In the genomic region with DNA sequence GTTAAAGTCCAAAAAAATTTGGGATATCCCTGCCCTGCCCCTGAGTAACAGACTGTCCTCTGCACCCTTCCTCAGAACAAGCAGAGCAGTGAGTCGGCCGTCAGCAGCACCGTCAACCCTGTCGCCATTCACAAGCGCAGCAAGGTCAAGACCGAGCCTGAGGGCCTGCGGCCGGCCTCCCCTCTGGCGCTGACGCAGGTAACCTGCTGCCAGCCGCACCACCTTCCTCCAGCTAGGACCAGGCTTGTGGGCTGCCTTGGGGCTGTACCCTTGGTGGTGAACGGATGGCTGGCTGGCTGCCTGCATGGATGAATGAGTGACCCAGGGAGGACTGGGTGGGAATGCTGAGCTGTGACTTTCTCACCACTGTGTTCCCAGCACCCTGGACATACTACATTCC, we compare ENCODE assay signal across 5 cellular contexts.
"Had no signal": no experiment of that assay in that cellular context is flagged by ENCODE, and none has a peak within 500 bp of the region (broad histone marks: within the 10 kb centered on the region; RNA-seq: fewer than 3 reads in every experiment).

No MANE protein-coding gene starts in this region.

- H3K4me3 ChIP-seq: GM23338, K562 had no signal

- H3K4me3 Mint-ChIP-seq: GM23338, H9 had no signal

- H3K27ac Mint-ChIP-seq: GM23338 had no signal

- ATAC-seq: GM23338, K562 had no signal

- H3K9me3 Mint-ChIP-seq: GM23338, H9 had no signal

- DNase-seq: H9, HCEC 1CT, IMR-90 had no signal
